ENCODE assay signal across 4 cellular contexts in the genomic region with DNA sequence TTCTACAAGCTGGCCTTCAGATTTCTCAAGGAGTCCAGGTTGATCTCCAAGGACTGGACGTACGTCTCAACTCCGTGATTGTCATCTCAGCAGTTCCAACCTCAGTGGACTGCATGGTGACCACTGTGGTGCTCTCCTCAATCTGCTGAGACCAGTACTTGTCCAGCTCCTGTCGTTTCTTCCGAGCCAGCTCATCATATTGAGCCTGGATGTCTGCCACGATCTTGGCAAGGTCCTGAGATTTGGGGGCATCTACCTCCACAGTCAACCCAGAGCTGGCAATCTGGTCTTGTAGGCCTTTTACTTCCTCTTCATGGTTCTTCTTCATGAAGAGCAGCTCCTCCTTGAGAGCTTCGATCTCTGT. TPM values are rescaled to one million over a fixed set of nuclear protein-coding genes. Genes with fewer than 3 reads are reported as not detected.
DNase-seq lines count a peak whose midpoint lies in the region; ATAC-seq, FAIRE-seq and TF ChIP-seq lines count a peak whose summit lies in the region.
"Not testable (repeated sequence)": the region's sequence is repeated elsewhere in the genome, so short reads cannot be mapped to it uniquely, and the experiment has no call there.

No MANE protein-coding gene starts in this region.

- H2AFZ ChIP-seq in K562 (ENCODE audit: low read depth, low read length); neuronal stem cell (ENCODE audit: low read length): not testable (repeated sequence)

- H3K4me3 Mint-ChIP-seq in stimulated activated effector memory CD8-positive, alpha-beta T cell treated with anti-CD3 and anti-CD28 coated beads, Interleukin-12 subunit alpha, Interleukin-12 subunit beta, amount 100 ng/mL, for 72 hours; stimulated activated naive B cell treated with anti-CD40 and anti-IgM and Interleukin-4, amounts not matched to agents 10 μg/mL and 1 μg/mL and 100 μg/mL, for 72 hours: not testable (repeated sequence)

- 0 out of 6 replicates have a peak, but pooled peaks of 1 of the 3 experiments have one; percentile 3 for TF ChIP-seq CTCF in K562 (IDR thresholded peaks at IDR 0.05 in 2 of 3, conservative IDR thresholded peaks at IDR 0.05 in 1 of 3; ENCODE audit: insufficient read depth in 2 of 3, low read depth in 1 of 3, low read length in 3 of 3)

- TF ChIP-seq POLR2A in K562 (conservative IDR thresholded peaks at IDR 0.05): not testable (repeated sequence)

- peak overlapping the region; percentile 16 for H3K23ac ChIP-seq in neuronal stem cell (ENCODE audit: low read depth, low read length, poor library complexity)

- H3K4me2 ChIP-seq in K562 (ENCODE audit: insufficient read depth, low read length); neuronal stem cell (ENCODE audit: insufficient read depth, low read length, poor library complexity, severe bottlenecking): not testable (repeated sequence)

- H3K27me3 Mint-ChIP-seq in stimulated activated naive B cell treated with anti-CD40 and anti-IgM and Interleukin-4, amounts not matched to agents 10 μg/mL and 1 μg/mL and 100 μg/mL, for 72 hours: not testable (repeated sequence)

- not testable (repeated sequence) for H2BK15ac ChIP-seq in neuronal stem cell (ENCODE audit: low read length)

- not testable (repeated sequence) for H3K9me3 ChIP-seq in K562 (replicated peaks; ENCODE audit: control insufficient read depth, insufficient read depth, low read depth, low read length); neuronal stem cell (replicated peaks in 1 of 2; ENCODE audit: control insufficient read depth in 2 of 2, insufficient read depth in 1 of 2, low read depth in 1 of 2, low read length in 2 of 2)

- not testable (repeated sequence) for H2BK12ac ChIP-seq in neuronal stem cell (ENCODE audit: low read length)

- peak overlapping the region in 1 of 2 experiments; percentile 23; a peak in 1 of 4 replicates for H3K9ac ChIP-seq in K562 (ENCODE audit: insufficient read depth in 1 of 2, low read depth in 2 of 2, low read length in 2 of 2)
- not testable (repeated sequence) for H3K9ac ChIP-seq in neuronal stem cell (ENCODE audit: low read depth, low read length, poor library complexity)

- not testable (repeated sequence) for H2BK120ac ChIP-seq in neuronal stem cell (ENCODE audit: low read depth, low read length)

- not testable (repeated sequence) for BruUV-seq in K562 (replicated peaks; lab: Mats Ljungman, UMichigan)

- H3K18ac ChIP-seq in neuronal stem cell (ENCODE audit: low read length): not testable (repeated sequence)

- ATAC-seq in K562; stimulated activated effector memory CD8-positive, alpha-beta T cell treated with anti-CD3 and anti-CD28 coated beads, Interleukin-12 subunit alpha, Interleukin-12 subunit beta, amount 100 ng/mL, for 72 hours; stimulated activated naive B cell treated with anti-CD40 and anti-IgM and Interleukin-4, amounts not matched to agents 10 μg/mL and 1 μg/mL and 100 μg/mL, for 72 hours (replicated peaks): not testable (repeated sequence)

- not testable (repeated sequence) for H4K20me1 ChIP-seq in K562 (replicated peaks; ENCODE audit: control insufficient read depth, insufficient read depth, low read length)

- H3K14ac ChIP-seq in neuronal stem cell (ENCODE audit: low read length): not testable (repeated sequence)

- H2BK5ac ChIP-seq in neuronal stem cell (ENCODE audit: low read length): not testable (repeated sequence)

- not testable (repeated sequence) for H4K91ac ChIP-seq in neuronal stem cell (ENCODE audit: low read depth, low read length, poor library complexity)

- H3K27me3 ChIP-seq in K562 (ENCODE audit: control insufficient read depth in 2 of 2, insufficient read depth in 2 of 2, low read length in 2 of 2); neuronal stem cell (ENCODE audit: control insufficient read depth in 3 of 3, insufficient read depth in 3 of 3, low read depth in 1 of 3, low read length in 3 of 3): not testable (repeated sequence)

- not testable (repeated sequence) for H4K8ac ChIP-seq in neuronal stem cell (ENCODE audit: low read depth, low read length)

- POLR2A ChIA-PET in K562 (lab: Yijun Ruan, JAX): interaction anchor here (0.8 to 9.2 kb wide), 14 partner anchors 10 to 76 kb away, joined by 3 to 74 read pairs (median 4); a partner anchor contains a TSS

- H3K79me2 ChIP-seq in K562 (ENCODE audit: control insufficient read depth, insufficient read depth, low read length): not testable (repeated sequence)

- not testable (repeated sequence) for H3K4me1 ChIP-seq in K562 (replicated peaks in 1 of 2; ENCODE audit: control insufficient read depth in 2 of 2, insufficient read depth in 2 of 2, low read length in 2 of 2); neuronal stem cell (ENCODE audit: control insufficient read depth in 2 of 2, insufficient read depth in 1 of 2, low read depth in 1 of 2, low read length in 2 of 2)

- not testable (repeated sequence) for H3K9me3 Mint-ChIP-seq in stimulated activated effector memory CD8-positive, alpha-beta T cell treated with anti-CD3 and anti-CD28 coated beads, Interleukin-12 subunit alpha, Interleukin-12 subunit beta, amount 100 ng/mL, for 72 hours; stimulated activated naive B cell treated with anti-CD40 and anti-IgM and Interleukin-4, amounts not matched to agents 10 μg/mL and 1 μg/mL and 100 μg/mL, for 72 hours

- peak overlapping the region; percentile 43 for H3K27ac Mint-ChIP-seq in stimulated activated effector memory CD8-positive, alpha-beta T cell treated with anti-CD3 and anti-CD28 coated beads, Interleukin-12 subunit alpha, Interleukin-12 subunit beta, amount 100 ng/mL, for 72 hours
- peak overlapping the region; percentile 5 for H3K27ac Mint-ChIP-seq in stimulated activated naive B cell treated with anti-CD40 and anti-IgM and Interleukin-4, amounts not matched to agents 10 μg/mL and 1 μg/mL and 100 μg/mL, for 72 hours

- H3K36me3 ChIP-seq in K562 (ENCODE audit: control insufficient read depth, insufficient read depth, low read length): not testable (repeated sequence)
- peaks cover 10 to 44% of the 10 kb centered on the region in 2 donors for H3K36me3 ChIP-seq in neuronal stem cell (replicated peaks in 1 of 2; ENCODE audit: control insufficient read depth in 2 of 2, insufficient read depth in 2 of 2, low read length in 2 of 2)

- DNase-seq in K562 (ENCODE audit: extremely low read depth in 1 of 4, low spot score in 3 of 4); neuronal stem cell (ENCODE audit: low spot score); stimulated activated effector memory CD8-positive, alpha-beta T cell treated with anti-CD3 and anti-CD28 coated beads, Interleukin-12 subunit alpha, Interleukin-12 subunit beta, amount 100 ng/mL, for 72 hours (ENCODE audit: low spot score in 2 of 2); stimulated activated naive B cell treated with anti-CD40 and anti-IgM and Interleukin-4, amounts not matched to agents 10 μg/mL and 1 μg/mL and 100 μg/mL, for 72 hours: not testable (repeated sequence)

- not testable (repeated sequence) for H3K9me1 ChIP-seq in K562 (ENCODE audit: control insufficient read depth, insufficient read depth, low read length)

- not testable (repeated sequence) for H3K27ac ChIP-seq in K562 (ENCODE audit: extremely low read depth, low read depth, low read length); neuronal stem cell (replicated peaks; ENCODE audit: low read length)

- H3K79me1 ChIP-seq in neuronal stem cell (ENCODE audit: low read depth, low read length): not testable (repeated sequence)

- in situ Hi-C loops in K562 (cut with MboI): not testable (repeated sequence)

- not testable (repeated sequence) for H3K36me3 Mint-ChIP-seq in stimulated activated effector memory CD8-positive, alpha-beta T cell treated with anti-CD3 and anti-CD28 coated beads, Interleukin-12 subunit alpha, Interleukin-12 subunit beta, amount 100 ng/mL, for 72 hours
- H3K36me3 Mint-ChIP-seq in stimulated activated naive B cell treated with anti-CD40 and anti-IgM and Interleukin-4, amounts not matched to agents 10 μg/mL and 1 μg/mL and 100 μg/mL, for 72 hours: peaks cover 22 to 37% of the 10 kb centered on the region in 2 donors

- H3K4ac ChIP-seq in neuronal stem cell (ENCODE audit: low read length): not testable (repeated sequence)

- not testable (repeated sequence) for TF ChIP-seq EP300 in K562 (IDR thresholded peaks at IDR 0.05; ENCODE audit: low read length)

- WGBS in K562 (ENCODE audit: insufficient coverage, low coverage, missing lambda C conversion rate): 86% methylated on average over 7 of the region's 7 CpGs
- WGBS in neuronal stem cell (ENCODE audit: extremely low coverage in 2 of 2, insufficient read length in 2 of 2, insufficient replicate concordance in 1 of 2), 2 donors: no CpG with 5 or more reads among the region's 7 CpGs

- TF ChIP-seq RAD21 in K562 (CRISPR knock-in tag; conservative IDR thresholded peaks at IDR 0.05 in 1 of 2, IDR thresholded peaks at IDR 0.05 in 1 of 2): not testable (repeated sequence)

- intact Hi-C loops in K562 (cut with micrococcal nuclease): loop anchor here (2.0 kb wide), 1 partner anchor 14 kb away; no protein-coding TSS in a partner anchor

- not testable (repeated sequence) for H3K4me1 Mint-ChIP-seq in stimulated activated effector memory CD8-positive, alpha-beta T cell treated with anti-CD3 and anti-CD28 coated beads, Interleukin-12 subunit alpha, Interleukin-12 subunit beta, amount 100 ng/mL, for 72 hours
- peaks cover 4 to 13% of the 10 kb centered on the region in 2 donors for H3K4me1 Mint-ChIP-seq in stimulated activated naive B cell treated with anti-CD40 and anti-IgM and Interleukin-4, amounts not matched to agents 10 μg/mL and 1 μg/mL and 100 μg/mL, for 72 hours

- CTCF ChIA-PET in K562 (lab: Yijun Ruan, JAX; ENCODE audit: low intra/inter-chr PET ratio): interaction anchor here (1.2 kb wide), 1 partner anchor 184 kb away, joined by 3 read pairs; no protein-coding TSS in a partner anchor

- not testable (repeated sequence) for FAIRE-seq in K562 (lab: Jason Lieb, UNC)

- H2AK5ac ChIP-seq in neuronal stem cell (ENCODE audit: low read depth, low read length): not testable (repeated sequence)

- H3K4me3 ChIP-seq in K562; neuronal stem cell (ENCODE audit: low read length in 2 of 2): not testable (repeated sequence)

RNA-seq across cellular contexts. Expression of a gene that starts 12.5 kb away (rescaled TPM):
- 116 and 152 TPM in 2 replicates for total RNA-seq in K562 (2011; cell fraction: chromatin; rRNA removed; ENCODE audit: low replicate concordance)
- total RNA-seq in K562 (2011; cell fraction: nucleolus; rRNA removed): 68.5 and 75.0 TPM in 2 replicates
- 88.1 and 101 TPM in 2 replicates for total RNA-seq in K562 (2011; cell fraction: nucleoplasm; rRNA removed)
- total RNA-seq in K562 (2014; rRNA removed) (15.1 and 15.6 TPM in 2 replicates), K562 (2014; rRNA removed; fragmentation: Illumina TruSeq; extraction: Trizol) (13.5 and 15.3 TPM in 2 replicates), K562 (2015; rRNA removed; fragmentation: Illumina TruSeq; extraction: Trizol) (15.2 and 15.7 TPM in 2 replicates), K562 (2021) (20.1 and 21.1 TPM in 2 replicates)
- polyA plus RNA-seq in K562 (2011; rRNA removed) (25.6 and 43.0 TPM in 2 replicates), K562 (2014; fragmentation: Illumina TruSeq; extraction: Trizol) (15.4 and 16.5 TPM in 2 replicates), K562 (2014; fragmentation: Nextera tagmentation; extraction: Ambion mirVana) (1 to 10 TPM; 1.3 to 1.8 TPM), K562 (2014; rRNA removed) (15.8 and 18.6 TPM in 2 replicates)
- polyA plus RNA-seq in K562 (2011; cell fraction: cytosol; rRNA removed): 24.5 and 36.2 TPM in 2 replicates
- 73.7 and 92.5 TPM in 2 replicates for polyA plus RNA-seq in K562 (2011; cell fraction: nucleus; rRNA removed)
- polyA plus RNA-seq in K562 (2012): 15.0 and 42.6 TPM in 2 replicates
- polyA minus RNA-seq in K562 (2011; rRNA and poly(A)+ RNA removed): 24.1 and 42.3 TPM in 2 replicates
- polyA minus RNA-seq in K562 (2011; cell fraction: cytosol; rRNA and poly(A)+ RNA removed): 13.4 and 21.4 TPM in 2 replicates
- 36.2 and 65.9 TPM in 2 replicates for polyA minus RNA-seq in K562 (2011; cell fraction: nucleus; rRNA and poly(A)+ RNA removed)
- polyA plus RNA-seq in neuronal stem cell (2013, experiment 1 of 2): 14.3 TPM
- 13.8 TPM for polyA plus RNA-seq in neuronal stem cell (2013, experiment 2 of 2)

RNA-seq across cellular contexts. Expression of a gene that starts 24.3 kb away (rescaled TPM):
- 482 and 971 TPM in 2 replicates for total RNA-seq in K562 (2011; cell fraction: chromatin; rRNA removed; ENCODE audit: low replicate concordance)
- total RNA-seq in K562 (2011; cell fraction: nucleolus; rRNA removed): 663 TPM in 2 replicates
- 469 and 476 TPM in 2 replicates for total RNA-seq in K562 (2011; cell fraction: nucleoplasm; rRNA removed)
- 72.6 and 103 TPM in 2 replicates for total RNA-seq in K562 (2014; rRNA removed)
- 26.1 and 26.4 TPM in 2 replicates for total RNA-seq in K562 (2014; rRNA removed; fragmentation: Illumina TruSeq; extraction: Trizol)
- total RNA-seq in K562 (2015; rRNA removed; fragmentation: Illumina TruSeq; extraction: Trizol): 59.2 and 60.1 TPM in 2 replicates
- total RNA-seq in K562 (2021): 264 and 271 TPM in 2 replicates
- polyA plus RNA-seq in K562 (2011; rRNA removed): 40.4 and 111 TPM in 2 replicates
- 75.5 and 117 TPM in 2 replicates for polyA plus RNA-seq in K562 (2011; cell fraction: cytosol; rRNA removed)
- 369 and 471 TPM in 2 replicates for polyA plus RNA-seq in K562 (2011; cell fraction: nucleus; rRNA removed)
- 148 and 229 TPM in 2 replicates for polyA plus RNA-seq in K562 (2012)
- polyA plus RNA-seq in K562 (2014; fragmentation: Illumina TruSeq; extraction: Trizol): 76.0 and 122 TPM in 2 replicates
- 1 to 10 TPM; 4.0 to 5.2 TPM for polyA plus RNA-seq in K562 (2014; fragmentation: Nextera tagmentation; extraction: Ambion mirVana)
- 102 and 130 TPM in 2 replicates for polyA plus RNA-seq in K562 (2014; rRNA removed)
- 98.8 and 108 TPM in 2 replicates for polyA minus RNA-seq in K562 (2011; rRNA and poly(A)+ RNA removed)
- polyA minus RNA-seq in K562 (2011; cell fraction: cytosol; rRNA and poly(A)+ RNA removed): 188 and 326 TPM in 2 replicates
- polyA minus RNA-seq in K562 (2011; cell fraction: nucleus; rRNA and poly(A)+ RNA removed): 310 and 409 TPM in 2 replicates
- 35.8 TPM for polyA plus RNA-seq in neuronal stem cell (2013, experiment 1 of 2)
- polyA plus RNA-seq in neuronal stem cell (2013, experiment 2 of 2): 36.1 TPM

RNA-seq across cellular contexts. Expression of a gene that starts 45.5 kb away (rescaled TPM):
- total RNA-seq in K562 (2011; cell fraction: chromatin; rRNA removed; ENCODE audit: low replicate concordance): 0.65 TPM in 1 of 2 replicates, not detected in the other
- 0.50 and 0.92 TPM in 2 replicates for total RNA-seq in K562 (2011; cell fraction: nucleolus; rRNA removed)
- 0.15 TPM in 2 replicates for total RNA-seq in K562 (2011; cell fraction: nucleoplasm; rRNA removed)
- 0.20 and 0.32 TPM in 2 replicates for total RNA-seq in K562 (2014; rRNA removed)
- not detected in 2 replicates for total RNA-seq in K562 (2014; rRNA removed; fragmentation: Illumina TruSeq; extraction: Trizol)
- total RNA-seq in K562 (2015; rRNA removed; fragmentation: Illumina TruSeq; extraction: Trizol): not detected in 2 replicates
- total RNA-seq in K562 (2021): 0.13 and 0.29 TPM in 2 replicates
- 0.06 and 0.26 TPM in 2 replicates for polyA plus RNA-seq in K562 (2011; rRNA removed)
- 0.15 and 0.25 TPM in 2 replicates for polyA plus RNA-seq in K562 (2011; cell fraction: cytosol; rRNA removed)
- polyA plus RNA-seq in K562 (2011; cell fraction: nucleus; rRNA removed): 0.61 and 0.65 TPM in 2 replicates
- polyA plus RNA-seq in K562 (2012): 0.21 and 1.3 TPM in 2 replicates
- polyA plus RNA-seq in K562 (2014; fragmentation: Illumina TruSeq; extraction: Trizol): not detected in 2 replicates
- not detected for polyA plus RNA-seq in K562 (2014; fragmentation: Nextera tagmentation; extraction: Ambion mirVana)
- 0.13 and 0.23 TPM in 2 replicates for polyA plus RNA-seq in K562 (2014; rRNA removed)
- not detected in 2 replicates for polyA minus RNA-seq in K562 (2011; rRNA and poly(A)+ RNA removed)
- not detected in 2 replicates for polyA minus RNA-seq in K562 (2011; cell fraction: cytosol; rRNA and poly(A)+ RNA removed)
- 0.22 and 0.27 TPM in 2 replicates for polyA minus RNA-seq in K562 (2011; cell fraction: nucleus; rRNA and poly(A)+ RNA removed)
- polyA plus RNA-seq in neuronal stem cell (2013, experiment 1 of 2): 3.7 TPM
- 2.8 TPM for polyA plus RNA-seq in neuronal stem cell (2013, experiment 2 of 2)
